9 cellular contexts compared by ENCODE assay signal in the genomic region with DNA sequence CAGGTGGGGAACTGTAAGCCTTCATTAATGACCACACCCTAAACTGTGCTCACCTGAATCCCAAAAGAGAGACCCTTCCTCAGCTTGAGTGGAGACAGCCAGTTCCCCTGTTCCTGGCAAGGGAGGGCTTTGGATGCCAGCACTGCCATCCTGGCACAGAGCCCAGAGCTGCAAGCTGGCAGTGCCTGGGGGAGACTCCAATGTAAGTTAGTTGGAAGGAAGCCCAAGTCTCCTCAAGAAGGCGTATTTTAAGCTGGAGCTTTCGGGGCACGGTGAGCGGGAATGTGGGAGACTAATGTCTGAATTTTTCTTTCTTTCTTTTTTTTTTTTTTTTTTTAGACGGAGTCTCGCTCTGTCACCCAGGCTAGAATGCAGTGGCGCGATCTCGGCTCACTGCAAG. TPM values are rescaled to one million over a fixed set of nuclear protein-coding genes. Genes with fewer than 3 reads are reported as not detected.
DNase-seq lines count a peak whose midpoint lies in the region; TF ChIP-seq lines count a peak whose summit lies in the region.
"Had no signal": no experiment of that assay in that cellular context is flagged by ENCODE, and none has a peak within 500 bp of the region (broad histone marks: within the 10 kb centered on the region; RNA-seq: fewer than 3 reads in every experiment).

No MANE protein-coding gene starts in this region.

- H4K91ac ChIP-seq in mesenchymal stem cell (ENCODE audit: low read length), result no peak overlapping the region

- H2AK5ac ChIP-seq in mesenchymal stem cell (ENCODE audit: low read length, severe bottlenecking), result peak overlapping the region; percentile 88

- no peak overlapping the region for H4K8ac ChIP-seq in mesenchymal stem cell (ENCODE audit: low read length)

- peak overlapping the region; percentile 39 for H2BK15ac ChIP-seq in mesenchymal stem cell (ENCODE audit: low read depth, poor library complexity, severe bottlenecking)

- H3K4me3 ChIP-seq in mesenchymal stem cell (ENCODE audit: insufficient read depth in 1 of 2, low read depth in 1 of 2, low read length in 2 of 2) (no peak overlapping the region), tibial nerve (no peak overlapping the region), WERI-Rb-1 (ENCODE audit: low read depth, low read length) (no peak overlapping the region), brain microvascular endothelial cell (ENCODE audit: low read depth, low read length) (no peak overlapping the region)

- H3K27ac ChIP-seq in caudate nucleus (ENCODE audit: low read depth, low read length), result peak overlapping the region; percentile 54
- no peak overlapping the region for H3K27ac ChIP-seq in mesenchymal stem cell (ENCODE audit: low read length, poor library complexity, severe bottlenecking)
- H3K27ac ChIP-seq in tibial nerve, result peak overlapping the region; percentile 95 to 99 (median 99)
- H3K27ac ChIP-seq in WERI-Rb-1, result no peak overlapping the region
- no peak overlapping the region for H3K27ac ChIP-seq in brain microvascular endothelial cell

- H3K18ac ChIP-seq in mesenchymal stem cell (ENCODE audit: low read depth in 1 of 2, low read length in 2 of 2), result peak overlapping the region in 1 of 2 experiments; percentile 92

- H2BK5ac ChIP-seq in mesenchymal stem cell (ENCODE audit: low read depth, low read length, poor library complexity, severe bottlenecking), result no peak overlapping the region

- no peak for TF ChIP-seq POLR2A in tibial nerve (IDR thresholded peaks at IDR 0.05)

- peaks cover 2 to 10% (median 2%) of the 10 kb centered on the region in 3 donors for H3K27me3 Mint-ChIP-seq in immature natural killer cell (ENCODE audit: low read depth in 3 of 3)

- peak overlapping the region; percentile 80 for H3K9ac ChIP-seq in mesenchymal stem cell (ENCODE audit: low read length)

- no peak overlapping the region for H3K4me2 ChIP-seq in mesenchymal stem cell (ENCODE audit: low read length, poor library complexity, severe bottlenecking)

- H3K23ac ChIP-seq in mesenchymal stem cell (ENCODE audit: low read length in 2 of 2), result peak overlapping the region in 1 of 2 experiments; percentile 74

- 100% methylated on average over 4 of the region's 9 CpGs for WGBS in mesenchymal stem cell
- WGBS in tibial nerve, 2 donors, result 33 to 48% methylated on average over 9 of the region's 9 CpGs

- H3K36me3 Mint-ChIP-seq in immature natural killer cell, result no peaks in the 10 kb centered on the region

- peak in 1 of 2 donors; percentile 37 for TF ChIP-seq EP300 in tibial nerve (IDR thresholded peaks at IDR 0.05)

- peak overlapping the region; percentile 90 to 97 for H2BK12ac ChIP-seq in mesenchymal stem cell (ENCODE audit: low read length in 2 of 2)

- no peak overlapping the region for H3K4me3 Mint-ChIP-seq in immature natural killer cell

- in situ Hi-C loops in brain microvascular endothelial cell (cut with HindIII; ENCODE audit: low pct_ligation_motif_present, low sequenced_read_pairs), result no loop called here

- H3K9me3 ChIP-seq in mesenchymal stem cell (ENCODE audit: control insufficient read depth, low read length) (no peaks in the 10 kb centered on the region), tibial nerve (no peaks in the 10 kb centered on the region), WERI-Rb-1 (ENCODE audit: severe bottlenecking) (no peaks in the 10 kb centered on the region)

- peaks cover 47% of the 10 kb centered on the region for H3K4me1 ChIP-seq in mesenchymal stem cell (ENCODE audit: control insufficient read depth, insufficient read depth, low read depth, low read length)
- peaks cover 3 to 74% (median 59%) of the 10 kb centered on the region in 4 donors for H3K4me1 ChIP-seq in tibial nerve

- H2BK120ac ChIP-seq in mesenchymal stem cell (ENCODE audit: low read depth, low read length), result peak overlapping the region; percentile 29

- H3K36me3 ChIP-seq in mesenchymal stem cell (ENCODE audit: control insufficient read depth in 1 of 2, insufficient read depth in 2 of 2, low read depth in 1 of 2, low read length in 2 of 2) (peaks cover 6 to 8% of the 10 kb centered on the region in 2 experiments), tibial nerve (no peaks in the 10 kb centered on the region), WERI-Rb-1 (peaks cover 26% of the 10 kb centered on the region), brain microvascular endothelial cell (replicated peaks) (peaks cover 3% of the 10 kb centered on the region)

- peaks cover 10 to 14% of the 10 kb centered on the region in 2 donors for H3K4me1 Mint-ChIP-seq in immature natural killer cell

- H3K27ac Mint-ChIP-seq in immature natural killer cell, result no peak overlapping the region

- H3K27me3 ChIP-seq in mesenchymal stem cell (ENCODE audit: control insufficient read depth in 1 of 2, insufficient read depth in 1 of 2, low read length in 2 of 2) (no peaks in the 10 kb centered on the region), tibial nerve (no peaks in the 10 kb centered on the region), WERI-Rb-1 (ENCODE audit: insufficient read depth, low read depth, severe bottlenecking) (no peaks in the 10 kb centered on the region), brain microvascular endothelial cell (replicated peaks) (no peaks in the 10 kb centered on the region)

- TF ChIP-seq CTCF in tibial nerve (IDR thresholded peaks at IDR 0.05), result no peak
- no peak for TF ChIP-seq CTCF in WERI-Rb-1 (IDR thresholded peaks at IDR 0.05; ENCODE audit: low read depth, low read length)
- no peak for TF ChIP-seq CTCF in brain microvascular endothelial cell (IDR thresholded peaks at IDR 0.05; ENCODE audit: low read depth, low read length, missing control alignments)

- H3K14ac ChIP-seq in mesenchymal stem cell (ENCODE audit: low read length in 2 of 2), result no peak overlapping the region

- H2AFZ ChIP-seq in mesenchymal stem cell (ENCODE audit: low read depth, low read length), result no peak overlapping the region

- H3K79me1 ChIP-seq in mesenchymal stem cell (replicated peaks; ENCODE audit: low read length, poor library complexity, severe bottlenecking), result no peaks in the 10 kb centered on the region

- no peaks in the 10 kb centered on the region for H3K9me3 Mint-ChIP-seq in immature natural killer cell

- peak overlapping the region in 1 of 2 experiments; percentile 91 for H3K4ac ChIP-seq in mesenchymal stem cell (ENCODE audit: low read depth in 1 of 2, low read length in 2 of 2)

- DNase-seq in NCI-H2171 (lab: John Stamatoyannopoulos, UW) (peak; percentile 53), caudate nucleus (lab: John Stamatoyannopoulos, UW) (peak in 26 of 61 donors; percentile 14 to 70 (median 32)), mesenchymal stem cell (no peak), tibial nerve (ENCODE audit: low spot score in 2 of 2) (no peak), WERI-Rb-1 (no peak), brain microvascular endothelial cell (no peak), immature natural killer cell (no peak)
- DNase-seq: MV-4-11; stimulated activated CD4-positive, alpha-beta T cell treated with anti-CD3 and anti-CD28 coated beads, Interleukin-4, amount 100 ng/mL, for 1 hour had no signal

RNA-seq across cellular contexts. Expression of gene CDC42EP4, which starts 4.7 kb away (rescaled TPM):
- 26.3 TPM for polyA plus RNA-seq in mesenchymal stem cell (2013, experiment 1 of 2)
- 26.1 TPM for polyA plus RNA-seq in mesenchymal stem cell (2013, experiment 2 of 2)
- 100 to 1,000 TPM in 3 of 4 donors, 10 to 100 TPM in 1; 93.3 to 121 (median 117) TPM for total RNA-seq in tibial nerve
- under 1 TPM in 2 of 3 donors, not detected in 1; 0.26 to 0.41 TPM for polyA plus RNA-seq in immature natural killer cell

RNA-seq across cellular contexts. Expression of gene CPSF4L, which starts 45.5 kb away (rescaled TPM):
- not detected for polyA plus RNA-seq in mesenchymal stem cell (2013, experiment 1 of 2)
- not detected for polyA plus RNA-seq in mesenchymal stem cell (2013, experiment 2 of 2)
- not detected for total RNA-seq in tibial nerve
- not detected for polyA plus RNA-seq in immature natural killer cell

Comparison
In these comparisons a context has a peak if more than half of its experiments do, and no peak if none do; other contexts are left out.
1. H3K27ac ChIP-seq: peak in caudate nucleus (single experiment) and tibial nerve (4 of 4); none in mesenchymal stem cell (single experiment), WERI-Rb-1 (single experiment) and brain microvascular endothelial cell (single experiment).